In the genomic region with DNA sequence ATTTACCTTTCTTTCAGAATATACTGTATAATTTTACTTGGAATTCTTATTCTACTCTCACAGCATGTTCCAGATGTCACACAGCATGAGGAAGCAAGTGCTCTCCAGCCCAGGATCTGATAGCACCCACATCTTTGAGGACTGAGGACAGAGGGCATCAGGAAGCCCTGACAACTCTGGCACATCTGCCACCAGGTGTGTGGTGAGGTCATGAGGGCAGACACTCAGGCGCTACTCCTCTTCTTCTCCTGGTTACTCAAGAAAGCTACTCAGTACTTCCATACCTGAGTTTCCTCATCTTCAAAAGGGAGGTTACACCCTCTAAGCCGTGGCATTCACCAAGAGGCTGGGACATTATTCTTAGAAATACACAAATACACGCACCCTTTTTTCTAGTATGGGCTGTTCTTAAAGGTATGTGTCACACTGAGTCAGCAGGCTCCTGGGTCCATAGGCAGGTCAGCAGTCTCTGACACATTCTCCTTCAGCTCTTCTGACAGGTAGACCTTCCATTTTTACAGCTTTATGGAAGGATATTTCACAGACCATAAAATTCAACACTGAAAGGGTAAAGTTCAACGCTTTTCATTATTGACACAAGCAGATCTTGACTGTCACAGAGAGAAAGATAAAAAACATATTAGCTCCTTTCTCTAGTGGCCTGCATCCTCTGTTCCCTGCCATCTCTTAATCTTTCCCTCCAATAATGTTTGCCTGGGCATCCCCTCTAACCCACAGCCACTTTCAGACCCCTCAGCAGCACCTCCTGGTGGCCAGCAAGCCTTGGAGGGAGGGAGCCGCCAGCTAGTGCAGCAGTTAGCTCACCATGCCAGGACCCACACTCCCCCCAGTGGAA, we compare ENCODE assay signal across 8 cellular contexts.
A peak's percentile ranks its signal among the peaks of the same experiment; 100 is the strongest.
DNase-seq lines count a peak whose midpoint lies in the region; ATAC-seq and TF ChIP-seq lines count a peak whose summit lies in the region.

No MANE protein-coding gene starts in this region.

- H3K9ac ChIP-seq in Loucy (ENCODE audit: low read depth, low read length, poor library complexity, severe bottlenecking), result no peak overlapping the region

- no peaks in the 10 kb centered on the region for H3K27me3 ChIP-seq in Loucy (ENCODE audit: insufficient read depth, low read length, poor library complexity, severe bottlenecking)

- no peaks in the 10 kb centered on the region for H3F3A ChIP-seq in Loucy (ENCODE audit: low read depth)

- H2AFZ ChIP-seq in Loucy (ENCODE audit: low read length), result no peak overlapping the region

- no peak overlapping the region for H3K4me2 ChIP-seq in Loucy (ENCODE audit: low read depth, low read length, poor library complexity, severe bottlenecking)

- TF ChIP-seq CTCF in Loucy (conservative IDR thresholded peaks at IDR 0.05; ENCODE audit: low read length), result peak; percentile 84
- TF ChIP-seq CTCF in omental fat pad (IDR thresholded peaks at IDR 0.05), result no peak

- peak; percentile 60 for DNase-seq in GM03348 (ENCODE audit: low spot score)
- peak; percentile 5 to 10 for DNase-seq in activated CD4-positive, alpha-beta T cell treated with anti-CD3 and anti-CD28 coated beads, Interleukin-2, amount 50 U/mL, for 4 hours
- DNase-seq in fibroblast of peridontal ligament (ENCODE audit: extremely low read depth), result peak; percentile 72
- no peak for DNase-seq in omental fat pad (ENCODE audit: low spot score)
- DNase-seq in NCI-H2171 (lab: John Stamatoyannopoulos, UW), result no peak
- DNase-seq in NCI-H2196 treated with DMSO at 0.1 percent for 48 hours (lab: John Stamatoyannopoulos, UW; ENCODE audit: unreplicated experiment), result no peak

- no peaks in the 10 kb centered on the region for H3K4me1 ChIP-seq in Loucy (ENCODE audit: insufficient read depth, low read length, poor library complexity, severe bottlenecking)

- H3K4me3 ChIP-seq in Loucy (ENCODE audit: low read length, poor library complexity, severe bottlenecking), result no peak overlapping the region

- ATAC-seq in omental fat pad (ENCODE audit: low FRiP score), result peak; percentile 36
- no peak for ATAC-seq in HG03039 (IDR thresholded peaks at IDR 0.05; ENCODE audit: unreplicated experiment)

- no peaks in the 10 kb centered on the region for H4K20me1 ChIP-seq in Loucy (ENCODE audit: insufficient read depth, low read length, poor library complexity, severe bottlenecking)

- H3K9me3 ChIP-seq in Loucy (ENCODE audit: insufficient read depth, low read depth, low read length), result no peaks in the 10 kb centered on the region

- H3K9me2 ChIP-seq in Loucy (replicated peaks; ENCODE audit: low read depth, low read length), result no peaks in the 10 kb centered on the region

- no peaks in the 10 kb centered on the region for H3K36me3 ChIP-seq in Loucy (ENCODE audit: insufficient read depth, low read length)

- no peaks in the 10 kb centered on the region for H3K79me2 ChIP-seq in Loucy (ENCODE audit: insufficient read depth, low read length)

Comparison
In these comparisons a context has a peak if more than half of its experiments do, and no peak if none do; other contexts are left out.
1. DNase-seq: peak in GM03348 (single experiment), activated CD4-positive, alpha-beta T cell treated with anti-CD3 and anti-CD28 coated beads, Interleukin-2, amount 50 U/mL, for 4 hours (2 of 2) and fibroblast of peridontal ligament (single experiment); none in omental fat pad (single experiment), NCI-H2171 (single experiment) and NCI-H2196 treated with DMSO at 0.1 percent for 48 hours (single experiment).